ENCODE assay signal across 8 cellular contexts in the genomic region with DNA sequence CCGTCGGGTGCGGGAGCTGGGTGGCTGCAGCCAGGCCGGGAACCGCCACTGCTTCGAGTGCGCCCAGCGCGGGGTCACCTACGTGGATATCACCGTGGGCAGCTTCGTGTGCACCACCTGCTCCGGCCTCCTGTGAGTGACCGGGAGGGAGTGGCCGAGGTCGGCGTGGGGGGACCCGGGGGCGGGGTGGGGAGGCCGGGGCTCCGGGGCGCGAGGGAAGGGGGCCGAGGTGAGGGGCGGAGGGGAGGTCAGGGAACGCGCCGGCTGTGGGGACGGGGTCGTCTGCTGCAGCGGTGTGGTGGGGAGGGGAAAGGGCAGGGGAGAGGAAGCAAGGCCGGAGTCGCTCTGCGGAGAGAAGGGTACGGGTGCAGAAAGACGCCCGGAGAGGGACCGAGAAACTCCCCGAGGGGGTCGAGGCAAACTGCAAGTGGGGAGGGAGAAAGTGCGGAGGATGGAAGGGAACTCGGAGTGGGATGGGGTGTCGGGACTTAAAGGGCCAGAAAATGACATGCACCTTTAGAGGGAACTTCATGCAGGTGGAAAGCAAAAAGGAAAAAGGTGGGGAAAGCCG. TPM values are rescaled to one million over a fixed set of nuclear protein-coding genes. Genes with fewer than 3 reads are reported as not detected.
A peak's percentile ranks its signal among the peaks of the same experiment; 100 is the strongest.
DNase-seq lines count a peak whose midpoint lies in the region; ATAC-seq and TF ChIP-seq lines count a peak whose summit lies in the region.

No MANE protein-coding gene starts in this region.

- peak overlapping the region; percentile 92 for H2AFZ ChIP-seq in parathyroid adenoma

- H3K36me3 ChIP-seq in ES-I3 (ENCODE audit: insufficient read depth, low read length) (no peaks in the 10 kb centered on the region), Panc1 (ENCODE audit: control insufficient read depth, insufficient read depth, low read length) (no peaks in the 10 kb centered on the region), esophagus (ENCODE audit: control insufficient read depth in 2 of 2, insufficient read depth in 2 of 2, low read length in 1 of 2) (no peaks in the 10 kb centered on the region), parathyroid adenoma (ENCODE audit: control insufficient read depth, insufficient read depth, low read length) (no peaks in the 10 kb centered on the region)

- TF ChIP-seq CTCF in Panc1 (IDR thresholded peaks at IDR 0.05): no peak
- no peak for TF ChIP-seq CTCF in parathyroid adenoma (IDR thresholded peaks at IDR 0.05)

- no peak for ATAC-seq in Panc1
- ATAC-seq in GM19035 (IDR thresholded peaks at IDR 0.05; ENCODE audit: unreplicated experiment): no peak
- no peak for ATAC-seq in HG02840 (IDR thresholded peaks at IDR 0.05; ENCODE audit: low FRiP score, unreplicated experiment)

- peaks cover 11% of the 10 kb centered on the region for H3K79me2 ChIP-seq in parathyroid adenoma

- BruUV-seq in Panc1 (replicated peaks; lab: Mats Ljungman, UMichigan): no TSS peak

- H3K4me3 ChIP-seq in Panc1 (ENCODE audit: low read depth in 2 of 2, low read length in 2 of 2) (peak overlapping the region; percentile 70 to 71), esophagus (ENCODE audit: low read depth in 1 of 2, low read length in 2 of 2) (peak overlapping the region; percentile 80 to 91), parathyroid adenoma (ENCODE audit: low read depth, low read length) (peak overlapping the region; percentile 92)

- H3K9ac ChIP-seq in ES-I3 (ENCODE audit: low read depth, low read length) (peak overlapping the region; percentile 68), parathyroid adenoma (no peak overlapping the region)

- POLR2A ChIA-PET in Panc1 (lab: Charles Lee): interaction anchor here (0.6 to 0.7 kb wide), 4 partner anchors 46 to 254 kb away, joined by 3 to 14 read pairs (median 9); no protein-coding TSS in a partner anchor

- H3K4me2 ChIP-seq in parathyroid adenoma (ENCODE audit: low read length): peak overlapping the region; percentile 90

- H3K27ac ChIP-seq in Panc1 (ENCODE audit: low read length) (peak overlapping the region; percentile 37), esophagus (ENCODE audit: low read depth in 2 of 2, low read length in 1 of 2) (peak overlapping the region; percentile 85 to 92), parathyroid adenoma (peak overlapping the region; percentile 63)

- WGBS in esophagus, 2 donors: 1% methylated on average over 32 to 44 of the region's 44 CpGs

- no peak for DNase-seq in Panc1 (ENCODE audit: low read depth, low spot score)
- DNase-seq in NCI-H1092 (lab: John Stamatoyannopoulos, UW): no peak
- DNase-seq in HK-2 (ENCODE audit: unreplicated experiment): no peak

- in situ Hi-C loops in Panc1 (cut with HindIII; ENCODE audit: low pct_unique_long_range_greater_than_20kb, low sequenced_read_pairs): no loop called here

- no peaks in the 10 kb centered on the region for H3K9me3 ChIP-seq in ES-I3 (ENCODE audit: control insufficient read depth, insufficient read depth, low read length)
- no peaks in the 10 kb centered on the region for H3K9me3 ChIP-seq in Panc1 (ENCODE audit: control insufficient read depth, insufficient read depth, low read depth, low read length)
- H3K9me3 ChIP-seq in esophagus (ENCODE audit: control insufficient read depth in 2 of 2, insufficient read depth in 1 of 2, low read depth in 1 of 2, low read length in 1 of 2): no peaks in the 10 kb centered on the region
- H3K9me3 ChIP-seq in parathyroid adenoma (ENCODE audit: control insufficient read depth, low read length): no peaks in the 10 kb centered on the region

- CTCF ChIA-PET in Panc1 (lab: Charles Lee): interaction anchor here (0.5 to 0.6 kb wide), 2 partner anchors 62 to 152 kb away, joined by 3 read pairs; no protein-coding TSS in a partner anchor

- H3K4me1 ChIP-seq in ES-I3 (ENCODE audit: insufficient read depth, low read length) (peaks cover 30% of the 10 kb centered on the region), Panc1 (ENCODE audit: control insufficient read depth, insufficient read depth, low read length) (peaks cover 26% of the 10 kb centered on the region), esophagus (ENCODE audit: control insufficient read depth in 2 of 2, insufficient read depth in 2 of 2, low read length in 1 of 2) (peaks cover 0 to 4% of the 10 kb centered on the region in 2 donors), parathyroid adenoma (peaks cover 15% of the 10 kb centered on the region)

- no peaks in the 10 kb centered on the region for H3K27me3 ChIP-seq in Panc1 (ENCODE audit: control insufficient read depth, insufficient read depth, low read length)
- H3K27me3 ChIP-seq in esophagus (ENCODE audit: control insufficient read depth in 1 of 2, insufficient read depth in 2 of 2, low read length in 2 of 2): no peaks in the 10 kb centered on the region
- no peaks in the 10 kb centered on the region for H3K27me3 ChIP-seq in parathyroid adenoma (ENCODE audit: control insufficient read depth, insufficient read depth, low read length)

- intact Hi-C loops in Panc1 (cut with micrococcal nuclease; ENCODE audit: unreplicated experiment): no loop called here

RNA-seq across cellular contexts. Expression of a gene that starts 0.5 kb away (rescaled TPM):
- total RNA-seq in Panc1 (2021; ENCODE audit: unreplicated experiment): 42.5 TPM
- polyA plus RNA-seq in Panc1 (2012; ENCODE audit: insufficient read length): 20.1 TPM
- 10 to 100 TPM; 15.8 to 37.9 TPM for polyA plus RNA-seq in esophagus

RNA-seq across cellular contexts. Expression of a gene that starts 34.2 kb away (rescaled TPM):
- total RNA-seq in Panc1 (2021; ENCODE audit: unreplicated experiment): 3.0 TPM
- not detected for polyA plus RNA-seq in Panc1 (2012; ENCODE audit: insufficient read length)
- polyA plus RNA-seq in esophagus: 1 to 10 TPM; 1.5 to 3.3 TPM

RNA-seq across cellular contexts. Expression of a gene that starts 46.4 kb away (rescaled TPM):
- total RNA-seq in Panc1 (2021; ENCODE audit: unreplicated experiment): 66.4 TPM
- 51.5 TPM for polyA plus RNA-seq in Panc1 (2012; ENCODE audit: insufficient read length)
- 10 to 100 TPM; 32.3 to 73.4 TPM for polyA plus RNA-seq in esophagus

RNA-seq across cellular contexts. Expression of a gene that starts 46.6 kb away (rescaled TPM):
- 0.59 TPM for total RNA-seq in Panc1 (2021; ENCODE audit: unreplicated experiment)
- 1.2 TPM for polyA plus RNA-seq in Panc1 (2012; ENCODE audit: insufficient read length)
- under 1 TPM; 0.33 to 0.81 TPM for polyA plus RNA-seq in esophagus

RNA-seq across cellular contexts. Expression of a gene that starts 55.8 kb away (rescaled TPM):
- 4.0 TPM for total RNA-seq in Panc1 (2021; ENCODE audit: unreplicated experiment)
- polyA plus RNA-seq in Panc1 (2012; ENCODE audit: insufficient read length): 6.5 TPM
- polyA plus RNA-seq in esophagus: 1 to 10 TPM in 1 of 2 donors, under 1 TPM in 1; 0.32 to 1.3 TPM

Comparison
In these comparisons a context has a peak if more than half of its experiments do, and no peak if none do; other contexts are left out.
1. H3K27ac ChIP-seq: peak in every context shown above with its lines; median percentile 88 in esophagus; 63 in parathyroid adenoma; 37 in Panc1.